Comparison of ENCODE assay signal across 15 cellular contexts in genomic region chr3:107680698-107681097, GRCh38.
A peak's percentile ranks its signal among the peaks of the same experiment; 100 is the strongest.
DNase-seq lines count a peak whose midpoint lies in the region; ATAC-seq, FAIRE-seq and TF ChIP-seq lines count a peak whose summit lies in the region.
"Had no signal": no experiment of that assay in that cellular context is flagged by ENCODE, and none has a peak within 500 bp of the region (broad histone marks: within the 10 kb centered on the region; RNA-seq: fewer than 3 reads in every experiment).

No MANE protein-coding gene starts in this region.

- H3K4me1 ChIP-seq in GM23338 (ENCODE audit: insufficient read depth) (peaks cover 27% of the 10 kb centered on the region), SJSA1 (replicated peaks) (peaks cover 9% of the 10 kb centered on the region), foreskin keratinocyte (peaks cover 4% of the 10 kb centered on the region), Peyer's patch (peaks cover 0 to 12% (median 3%) of the 10 kb centered on the region in 4 donors)

- H3K27me3 Mint-ChIP-seq in GM23338 (ENCODE audit: insufficient read depth, low read depth, poor library complexity), result no peaks in the 10 kb centered on the region
- H3K27me3 Mint-ChIP-seq: natural killer cell treated with Interleukin-12 subunit alpha and Interleukin-12 subunit beta and Interleukin-15 and Interleukin-18, amount 100 ng/mL, for 72 hours had no signal

- no peaks in the 10 kb centered on the region for H3K79me2 ChIP-seq in GM23338 (replicated peaks; ENCODE audit: insufficient read depth)

- no peak overlapping the region for H3K27ac ChIP-seq in GM23338 (ENCODE audit: low read depth)
- peak overlapping the region; percentile 21; the same call in 1 of the 2 replicates for H3K27ac ChIP-seq in SJSA1
- no peak overlapping the region for H3K27ac ChIP-seq in foreskin keratinocyte
- no peak overlapping the region for H3K27ac ChIP-seq in Peyer's patch

- peaks cover 35% of the 10 kb centered on the region for H3K4me1 Mint-ChIP-seq in GM23338

- H3K9me3 ChIP-seq in SJSA1 (replicated peaks) (no peaks in the 10 kb centered on the region), Peyer's patch (no peaks in the 10 kb centered on the region)

- peaks cover 10% of the 10 kb centered on the region; the same call in 2 of the 3 replicates for H3K36me3 Mint-ChIP-seq in GM23338 (ENCODE audit: low read depth)
- H3K36me3 Mint-ChIP-seq: natural killer cell treated with Interleukin-12 subunit alpha and Interleukin-12 subunit beta and Interleukin-15 and Interleukin-18, amount 100 ng/mL, for 72 hours had no signal

- H4K20me1 ChIP-seq in GM23338 (replicated peaks; ENCODE audit: insufficient read depth), result no peaks in the 10 kb centered on the region

- TF ChIP-seq CTCF in GM23338 (conservative IDR thresholded peaks at IDR 0.05; ENCODE audit: low read depth in 2 of 2) (no peak), foreskin keratinocyte (conservative IDR thresholded peaks at IDR 0.05) (no peak), Peyer's patch (IDR thresholded peaks at IDR 0.05) (no peak)

- H3K27ac Mint-ChIP-seq in GM23338, result peak overlapping the region; percentile 35; the same call in 1 of the 2 replicates
- H3K27ac Mint-ChIP-seq: natural killer cell treated with Interleukin-12 subunit alpha and Interleukin-12 subunit beta and Interleukin-15 and Interleukin-18, amount 100 ng/mL, for 72 hours had no signal

- H3K4me3 Mint-ChIP-seq in GM23338, result no peak overlapping the region
- H3K4me3 Mint-ChIP-seq: natural killer cell treated with Interleukin-12 subunit alpha and Interleukin-12 subunit beta and Interleukin-15 and Interleukin-18, amount 100 ng/mL, for 72 hours had no signal

- no peaks in the 10 kb centered on the region for H3K9me2 ChIP-seq in GM23338 (ENCODE audit: insufficient read depth)

- H3K4me3 ChIP-seq in GM23338 (no peak overlapping the region), SJSA1 (no peak overlapping the region), Peyer's patch (no peak overlapping the region)
- H3K4me3 ChIP-seq: BLaER1 treated with 17β-estradiol and CSF1 and Interleukin-3, amounts not matched to agents 10 nM and 100 nM had no signal

- FAIRE-seq in GM12891 (lab: Jason Lieb, UNC), result peak; percentile 41

- DNase-seq in GM12891 (ENCODE audit: insufficient read length, low spot score), result no peak
- DNase-seq in GM23338 (ENCODE audit: low spot score), result no peak
- DNase-seq in SJSA1 (ENCODE audit: low read depth in 1 of 2, low spot score in 2 of 2), result peak in 1 of 2 experiments; percentile 24
- DNase-seq in foreskin keratinocyte, result no peak
- DNase-seq in Peyer's patch, result no peak
- no peak for DNase-seq in DMS79 (lab: John Stamatoyannopoulos, UW)
- DNase-seq in stimulated activated CD4-positive, alpha-beta T cell treated with anti-CD3 and anti-CD28 coated beads, Interleukin-4, amount 100 ng/mL, for 24 hours, result no peak
- DNase-seq: head of caudate nucleus, left cardiac atrium, NCI-H1048, NCI-H446 treated with DMSO at 0.1 percent for 48 hours, right cardiac atrium had no signal

- ATAC-seq in GM23338 (no peak), foreskin keratinocyte (peak; percentile 19), HG02981 (IDR thresholded peaks at IDR 0.05; ENCODE audit: unreplicated experiment) (no peak)
- ATAC-seq: natural killer cell treated with Interleukin-12 subunit alpha and Interleukin-12 subunit beta and Interleukin-15 and Interleukin-18, amount 100 ng/mL, for 72 hours had no signal

- no peaks in the 10 kb centered on the region for H3F3A ChIP-seq in GM23338 (replicated peaks; ENCODE audit: low read depth)

- no peaks in the 10 kb centered on the region for H3K27me3 ChIP-seq in GM23338 (ENCODE audit: insufficient read depth)
- H3K27me3 ChIP-seq in SJSA1 (replicated peaks), result no peaks in the 10 kb centered on the region
- H3K27me3 ChIP-seq in foreskin keratinocyte, result no peaks in the 10 kb centered on the region
- H3K27me3 ChIP-seq in Peyer's patch, result no peaks in the 10 kb centered on the region
- H3K27me3 ChIP-seq: BLaER1 treated with 17β-estradiol and CSF1 and Interleukin-3, amounts not matched to agents 10 nM and 100 nM had no signal

- no peaks in the 10 kb centered on the region; the same call in 2 of the 3 replicates for H3K9me3 Mint-ChIP-seq in GM23338
- H3K9me3 Mint-ChIP-seq: natural killer cell treated with Interleukin-12 subunit alpha and Interleukin-12 subunit beta and Interleukin-15 and Interleukin-18, amount 100 ng/mL, for 72 hours had no signal

- H3K4me2 ChIP-seq in GM23338, result no peak overlapping the region

- TF ChIP-seq POLR2A in GM12891 (IDR thresholded peaks at IDR 0.05; ENCODE audit: low read depth, low read length), result no peak
- TF ChIP-seq POLR2A in Peyer's patch (IDR thresholded peaks at IDR 0.05), result no peak

- no peak overlapping the region for H2AFZ ChIP-seq in GM23338

- H3K36me3 ChIP-seq in GM23338 (ENCODE audit: insufficient read depth) (no peaks in the 10 kb centered on the region), SJSA1 (no peaks in the 10 kb centered on the region), Peyer's patch (no peaks in the 10 kb centered on the region)

TF ChIP-seq in GM12891, 5 proteins besides CTCF, POLR2A, EP300 and RAD21:
- peak; percentile 35; the same call in 1 of the 2 replicates for TF ChIP-seq SPI1 (IDR thresholded peaks at IDR 0.05; ENCODE audit: low read depth, low read length)
- TF ChIP-seq TAF1 (IDR thresholded peaks at IDR 0.05; ENCODE audit: low read depth, low read length), result no peak

TF ChIP-seq in GM23338, 12 proteins besides CTCF, POLR2A, EP300 and RAD21 (continues in another document):
- TF ChIP-seq, protein P1, sequence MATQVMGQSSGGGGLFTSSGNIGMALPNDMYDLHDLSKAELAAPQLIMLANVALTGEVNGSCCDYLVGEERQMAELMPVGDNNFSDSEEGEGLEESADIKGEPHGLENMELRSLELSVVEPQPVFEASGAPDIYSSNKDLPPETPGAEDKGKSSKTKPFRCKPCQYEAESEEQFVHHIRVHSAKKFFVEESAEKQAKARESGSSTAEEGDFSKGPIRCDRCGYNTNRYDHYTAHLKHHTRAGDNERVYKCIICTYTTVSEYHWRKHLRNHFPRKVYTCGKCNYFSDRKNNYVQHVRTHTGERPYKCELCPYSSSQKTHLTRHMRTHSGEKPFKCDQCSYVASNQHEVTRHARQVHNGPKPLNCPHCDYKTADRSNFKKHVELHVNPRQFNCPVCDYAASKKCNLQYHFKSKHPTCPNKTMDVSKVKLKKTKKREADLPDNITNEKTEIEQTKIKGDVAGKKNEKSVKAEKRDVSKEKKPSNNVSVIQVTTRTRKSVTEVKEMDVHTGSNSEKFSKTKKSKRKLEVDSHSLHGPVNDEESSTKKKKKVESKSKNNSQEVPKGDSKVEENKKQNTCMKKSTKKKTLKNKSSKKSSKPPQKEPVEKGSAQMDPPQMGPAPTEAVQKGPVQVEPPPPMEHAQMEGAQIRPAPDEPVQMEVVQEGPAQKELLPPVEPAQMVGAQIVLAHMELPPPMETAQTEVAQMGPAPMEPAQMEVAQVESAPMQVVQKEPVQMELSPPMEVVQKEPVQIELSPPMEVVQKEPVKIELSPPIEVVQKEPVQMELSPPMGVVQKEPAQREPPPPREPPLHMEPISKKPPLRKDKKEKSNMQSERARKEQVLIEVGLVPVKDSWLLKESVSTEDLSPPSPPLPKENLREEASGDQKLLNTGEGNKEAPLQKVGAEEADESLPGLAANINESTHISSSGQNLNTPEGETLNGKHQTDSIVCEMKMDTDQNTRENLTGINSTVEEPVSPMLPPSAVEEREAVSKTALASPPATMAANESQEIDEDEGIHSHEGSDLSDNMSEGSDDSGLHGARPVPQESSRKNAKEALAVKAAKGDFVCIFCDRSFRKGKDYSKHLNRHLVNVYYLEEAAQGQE (IDR thresholded peaks at IDR 0.05; ENCODE audit: unreplicated experiment), result no peak
- no peak for TF ChIP-seq STAT1 (IDR thresholded peaks at IDR 0.05; ENCODE audit: unreplicated experiment)
